Comparison of ENCODE assay signal across 1 cellular context in genomic region chr3:61522629-61523028, GRCh38.
TF ChIP-seq lines count a peak whose summit lies in the region.

No MANE protein-coding gene starts in this region.

TF ChIP-seq in GM23338, 12 proteins besides CTCF, POLR2A, EP300 and RAD21 (continued from another document):
- TF ChIP-seq REST (IDR thresholded peaks at IDR 0.05; ENCODE audit: unreplicated experiment) (no peak), ZNF462 (CRISPR knock-in tag; IDR thresholded peaks at IDR 0.05) (no peak), ETS1 (IDR thresholded peaks at IDR 0.05) (no peak), NANOG (IDR thresholded peaks at IDR 0.05; ENCODE audit: borderline replicate concordance) (no peak), CREB1 (CRISPR knock-in tag; IDR thresholded peaks at IDR 0.05; ENCODE audit: low read depth) (no peak)
